Comparison of ENCODE assay signal across 21 cellular contexts in the genomic region with DNA sequence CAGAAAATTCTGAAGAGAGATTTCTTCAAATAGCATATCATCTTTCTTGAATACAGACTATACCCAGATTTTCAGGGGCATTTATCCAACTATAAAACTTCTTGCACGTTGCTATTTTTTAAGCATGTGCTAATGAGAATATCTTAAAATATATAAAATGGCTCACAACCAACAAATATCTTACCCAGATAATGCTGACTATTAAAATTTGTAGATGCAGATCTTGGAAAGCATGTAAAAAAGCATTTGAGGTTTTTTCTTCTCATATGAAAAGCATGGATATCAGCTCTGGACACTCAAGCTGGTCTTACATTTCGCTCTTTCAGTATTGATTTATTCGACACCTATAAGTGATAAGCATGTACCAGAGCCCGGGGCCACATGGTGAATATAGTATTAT.
DNase-seq lines count a peak whose midpoint lies in the region; ATAC-seq, FAIRE-seq and TF ChIP-seq lines count a peak whose summit lies in the region.
"Had no signal": no experiment of that assay in that cellular context is flagged by ENCODE, and none has a peak within 500 bp of the region (broad histone marks: within the 10 kb centered on the region; RNA-seq: fewer than 3 reads in every experiment).

No MANE protein-coding gene starts in this region.

- H3K9me2 ChIP-seq in GM23338 (ENCODE audit: insufficient read depth) (no peaks in the 10 kb centered on the region; the same call in 1 of the 2 replicates), PC-9 (ENCODE audit: insufficient read depth) (no peaks in the 10 kb centered on the region)

- H4K20me1 ChIP-seq in GM23338 (replicated peaks; ENCODE audit: insufficient read depth) (no peaks in the 10 kb centered on the region), PC-9 (ENCODE audit: insufficient read depth) (no peaks in the 10 kb centered on the region)
- H4K20me1 ChIP-seq: BLaER1 treated with 17β-estradiol and CSF1 and Interleukin-3, amounts not matched to agents 10 nM and 100 nM had no signal

- no peaks in the 10 kb centered on the region for H3K36me3 Mint-ChIP-seq in GM23338 (ENCODE audit: low read depth)
- H3K36me3 Mint-ChIP-seq: CD8-positive, alpha-beta T cell had no signal

- ATAC-seq in A549 = no peak
- no peak for ATAC-seq in GM23338
- ATAC-seq in GM21526 (IDR thresholded peaks at IDR 0.05; ENCODE audit: low FRiP score, unreplicated experiment) = no peak
- ATAC-seq in HG02642 (IDR thresholded peaks at IDR 0.05; ENCODE audit: poor library complexity, unreplicated experiment) = no peak
- ATAC-seq: CD8-positive, alpha-beta T cell had no signal

- DNase-seq in A549 (ENCODE audit: low read depth in 1 of 2, low spot score in 1 of 2) (no peak), GM23338 (ENCODE audit: low spot score) (no peak), PC-9 (no peak)
- DNase-seq in activated naive CD4-positive, alpha-beta T cell treated with anti-CD3 and anti-CD28 coated beads, Interleukin-2, amount 50 U/mL, for 16 hours = no peak
- DNase-seq: 8988T; AML-193; Caco-2; Calu3; CD4-positive, alpha-beta T cell; CD8-positive, alpha-beta T cell; DMS79 treated with DMSO at 0.1 percent for 48 hours; GF-D8 had no signal

- H3K79me2 ChIP-seq in GM23338 (replicated peaks; ENCODE audit: insufficient read depth) (no peaks in the 10 kb centered on the region), PC-9 (ENCODE audit: low read depth) (no peaks in the 10 kb centered on the region)

- H3K9me3 Mint-ChIP-seq in GM23338 = no peaks in the 10 kb centered on the region

- FAIRE-seq in A549 (lab: Jason Lieb, UNC) = no peak
- FAIRE-seq: D721Med, G401.6, GM12891, GM19239 had no signal

- H3K27ac ChIP-seq in A549 (no peak overlapping the region), GM23338 (ENCODE audit: low read depth) (no peak overlapping the region), PC-9 (no peak overlapping the region)
- H3K27ac ChIP-seq: BLaER1 treated with 17β-estradiol and CSF1 and Interleukin-3, amounts not matched to agents 10 nM and 100 nM; C4-2B had no signal

- no peak overlapping the region for H3K4me3 Mint-ChIP-seq in GM23338
- H3K4me3 Mint-ChIP-seq: B cell; CD4-positive, alpha-beta T cell; CD8-positive, alpha-beta T cell had no signal

- H3K4me1 ChIP-seq in A549 (no peaks in the 10 kb centered on the region), GM23338 (ENCODE audit: insufficient read depth) (no peaks in the 10 kb centered on the region), PC-9 (replicated peaks; ENCODE audit: insufficient read depth) (no peaks in the 10 kb centered on the region)
- H3K4me1 ChIP-seq: BLaER1 treated with 17β-estradiol and CSF1 and Interleukin-3, amounts not matched to agents 10 nM and 100 nM; Caco-2 had no signal

- BruUV-seq in PC-9 (replicated peaks; lab: Mats Ljungman, UMichigan) = no TSS peak

- H3K4me3 ChIP-seq in A549 (no peak overlapping the region), GM23338 (no peak overlapping the region), PC-9 (no peak overlapping the region)
- H3K4me3 ChIP-seq: BLaER1 treated with 17β-estradiol and CSF1 and Interleukin-3, amounts not matched to agents 10 nM and 100 nM had no signal

- H3K4me2 ChIP-seq in A549 (no peak overlapping the region), GM23338 (no peak overlapping the region), PC-9 (no peak overlapping the region)
- H3K4me2 ChIP-seq: BLaER1 treated with 17β-estradiol and CSF1 and Interleukin-3, amounts not matched to agents 10 nM and 100 nM had no signal

- H3K27me3 ChIP-seq in GM23338 (ENCODE audit: insufficient read depth) = no peaks in the 10 kb centered on the region
- H3K27me3 ChIP-seq in PC-9 (ENCODE audit: insufficient read depth, low read depth) = no peaks in the 10 kb centered on the region
- H3K27me3 ChIP-seq: BLaER1 treated with 17β-estradiol and CSF1 and Interleukin-3, amounts not matched to agents 10 nM and 100 nM had no signal

- intact Hi-C loops in PC-9 (cut with micrococcal nuclease; ENCODE audit: unreplicated experiment) = no loop called here

- no peak for TF ChIP-seq CTCF in A549 (IDR thresholded peaks at IDR 0.05)
- TF ChIP-seq CTCF in GM23338 (conservative IDR thresholded peaks at IDR 0.05; ENCODE audit: low read depth in 2 of 2) = no peak
- no peak for TF ChIP-seq CTCF in PC-9 (conservative IDR thresholded peaks at IDR 0.05)

- H3K4me1 Mint-ChIP-seq in GM23338 = peaks cover 4% of the 10 kb centered on the region; the same call in 2 of the 3 replicates
- H3K4me1 Mint-ChIP-seq: B cell had no signal

- 24% methylated on average over 4 of the region's 4 CpGs for WGBS in A549 (ENCODE audit: missing lambda C conversion rate)

- no peaks in the 10 kb centered on the region for H3K27me3 Mint-ChIP-seq in GM23338 (ENCODE audit: insufficient read depth, low read depth, poor library complexity)
- H3K27me3 Mint-ChIP-seq: B cell; CD4-positive, alpha-beta T cell had no signal

- POLR2A ChIA-PET in A549 (lab: Yijun Ruan, JAX) = no interaction called here
- POLR2A ChIA-PET in PC-9 (lab: Charles Lee; ENCODE audit: unreplicated experiment) = no interaction called here

- H3K36me3 ChIP-seq in GM23338 (ENCODE audit: insufficient read depth) (no peaks in the 10 kb centered on the region), PC-9 (ENCODE audit: low read depth) (no peaks in the 10 kb centered on the region)
- H3K36me3 ChIP-seq: BLaER1 treated with 17β-estradiol and CSF1 and Interleukin-3, amounts not matched to agents 10 nM and 100 nM had no signal

- H3K9me3 ChIP-seq in A549 (no peaks in the 10 kb centered on the region), PC-9 (ENCODE audit: insufficient read depth, low read depth) (0 out of 2 replicates have a peak, but pooled peaks cover 4% of the 10 kb centered on the region)
- H3K9me3 ChIP-seq: BLaER1 treated with 17β-estradiol and CSF1 and Interleukin-3, amounts not matched to agents 10 nM and 100 nM; Caco-2 had no signal

- H2AFZ ChIP-seq in GM23338 (peak overlapping the region; percentile 60; the same call in 1 of the 2 replicates), PC-9 (0 out of 2 replicates have a peak overlapping the region, but pooled peaks have one; percentile 10)

- no peak for TF ChIP-seq POLR2A in A549 (IDR thresholded peaks at IDR 0.05; ENCODE audit: low read length)

- no peaks in the 10 kb centered on the region for H3F3A ChIP-seq in GM23338 (replicated peaks; ENCODE audit: low read depth)
- no peaks in the 10 kb centered on the region for H3F3A ChIP-seq in PC-9 (ENCODE audit: insufficient read depth, low read depth)

- CTCF ChIA-PET in A549 (lab: Yijun Ruan, JAX) = no interaction called here
- CTCF ChIA-PET in PC-9 (lab: Charles Lee) = no interaction called here

- H3K27ac Mint-ChIP-seq in GM23338 = no peak overlapping the region
- H3K27ac Mint-ChIP-seq: B cell; CD4-positive, alpha-beta T cell; CD8-positive, alpha-beta T cell had no signal

- TF ChIP-seq RAD21 in A549 (conservative IDR thresholded peaks at IDR 0.05 in 1 of 2, IDR thresholded peaks at IDR 0.05 in 1 of 2) = no peak

- no peak for TF ChIP-seq EP300 in A549 (IDR thresholded peaks at IDR 0.05)

TF ChIP-seq in A549, 52 proteins besides CTCF, POLR2A, EP300 and RAD21:
- peak; percentile 55 for TF ChIP-seq MAFK (IDR thresholded peaks at IDR 0.05; ENCODE audit: partially characterized antibody)
- TF ChIP-seq, protein P1, sequence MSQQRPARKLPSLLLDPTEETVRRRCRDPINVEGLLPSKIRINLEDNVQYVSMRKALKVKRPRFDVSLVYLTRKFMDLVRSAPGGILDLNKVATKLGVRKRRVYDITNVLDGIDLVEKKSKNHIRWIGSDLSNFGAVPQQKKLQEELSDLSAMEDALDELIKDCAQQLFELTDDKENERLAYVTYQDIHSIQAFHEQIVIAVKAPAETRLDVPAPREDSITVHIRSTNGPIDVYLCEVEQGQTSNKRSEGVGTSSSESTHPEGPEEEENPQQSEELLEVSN (IDR thresholded peaks at IDR 0.05; ENCODE audit: borderline replicate concordance, low read depth) = no peak

TF ChIP-seq in GM23338, 12 proteins besides CTCF, POLR2A, EP300 and RAD21 (continues in another document):
- TF ChIP-seq, protein P2, sequence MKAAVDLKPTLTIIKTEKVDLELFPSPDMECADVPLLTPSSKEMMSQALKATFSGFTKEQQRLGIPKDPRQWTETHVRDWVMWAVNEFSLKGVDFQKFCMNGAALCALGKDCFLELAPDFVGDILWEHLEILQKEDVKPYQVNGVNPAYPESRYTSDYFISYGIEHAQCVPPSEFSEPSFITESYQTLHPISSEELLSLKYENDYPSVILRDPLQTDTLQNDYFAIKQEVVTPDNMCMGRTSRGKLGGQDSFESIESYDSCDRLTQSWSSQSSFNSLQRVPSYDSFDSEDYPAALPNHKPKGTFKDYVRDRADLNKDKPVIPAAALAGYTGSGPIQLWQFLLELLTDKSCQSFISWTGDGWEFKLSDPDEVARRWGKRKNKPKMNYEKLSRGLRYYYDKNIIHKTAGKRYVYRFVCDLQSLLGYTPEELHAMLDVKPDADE (IDR thresholded peaks at IDR 0.05) = no peak
- no peak for TF ChIP-seq JUNB (IDR thresholded peaks at IDR 0.05; ENCODE audit: unreplicated experiment)
- no peak for TF ChIP-seq STAT1 (IDR thresholded peaks at IDR 0.05; ENCODE audit: unreplicated experiment)
- TF ChIP-seq ZNF114 (CRISPR knock-in tag; IDR thresholded peaks at IDR 0.05) = no peak
- no peak for TF ChIP-seq ZNF331 (CRISPR knock-in tag; IDR thresholded peaks at IDR 0.05; ENCODE audit: low read depth)
- TF ChIP-seq CREB1 (CRISPR knock-in tag; IDR thresholded peaks at IDR 0.05; ENCODE audit: low read depth) = no peak
- no peak for TF ChIP-seq NANOG (IDR thresholded peaks at IDR 0.05; ENCODE audit: borderline replicate concordance)
- no peak for TF ChIP-seq EZH2phosphoT487 (IDR thresholded peaks at IDR 0.05; ENCODE audit: unreplicated experiment)
